In the genomic region with DNA sequence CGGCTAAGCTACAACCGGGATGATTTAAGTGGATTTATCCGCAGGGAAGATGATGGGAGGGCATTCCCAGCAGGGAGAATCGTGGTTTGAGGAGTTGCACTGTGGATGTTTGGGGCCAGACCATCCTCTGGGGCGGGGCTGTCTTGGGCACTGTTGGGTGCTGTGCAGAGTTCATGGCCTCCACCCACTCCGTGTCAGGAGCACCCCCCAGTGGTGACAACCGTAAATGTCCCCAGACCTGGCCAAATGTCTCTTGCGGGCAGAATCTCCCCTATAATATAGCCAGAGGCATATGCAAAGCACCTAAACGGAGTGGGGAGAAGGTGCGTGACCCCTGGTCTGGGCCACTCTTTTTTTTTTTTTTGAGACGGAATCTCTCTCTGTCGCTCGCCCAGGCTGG, we compare ENCODE assay signal across 9 cellular contexts. TPM values are rescaled to one million over a fixed set of nuclear protein-coding genes. Genes with fewer than 3 reads are reported as not detected.
DNase-seq lines count a peak whose midpoint lies in the region; ATAC-seq and TF ChIP-seq lines count a peak whose summit lies in the region.
"Had no signal": no experiment of that assay in that cellular context is flagged by ENCODE, and none has a peak within 500 bp of the region (broad histone marks: within the 10 kb centered on the region; RNA-seq: fewer than 3 reads in every experiment).

No MANE protein-coding gene starts in this region.

- WGBS in upper lobe of left lung, 2 donors, result 69 to 84% methylated on average over 10 to 11 of the region's 13 CpGs

- H3K27me3 Mint-ChIP-seq in naive thymus-derived CD4-positive, alpha-beta T cell, result no peaks in the 10 kb centered on the region

- peaks cover 5 to 20% (median 11%) of the 10 kb centered on the region in 7 donors for H3K4me1 Mint-ChIP-seq in naive thymus-derived CD4-positive, alpha-beta T cell

- TF ChIP-seq POLR2A in upper lobe of left lung (IDR thresholded peaks at IDR 0.05), result no peak

- H3K4me3 Mint-ChIP-seq in naive thymus-derived CD4-positive, alpha-beta T cell, result no peak overlapping the region

- H3K36me3 ChIP-seq in HEK293 (ENCODE audit: control insufficient read depth in 2 of 2, insufficient read depth in 1 of 2, low read length in 2 of 2), result peaks cover 4 to 17% of the 10 kb centered on the region in 2 experiments; a peak in 2 of 3 replicates
- H3K36me3 ChIP-seq in naive thymus-derived CD4-positive, alpha-beta T cell (ENCODE audit: control insufficient read depth in 2 of 3, insufficient read depth in 3 of 3, low read length in 3 of 3), result peaks cover 0 to 7% (median 4%) of the 10 kb centered on the region in 3 experiments
- H3K36me3 ChIP-seq in upper lobe of left lung, result peaks cover 3 to 83% (median 41%) of the 10 kb centered on the region in 4 donors

- H3K4me1 ChIP-seq in HEK293 (ENCODE audit: control insufficient read depth, insufficient read depth, low read length) (no peaks in the 10 kb centered on the region), upper lobe of left lung (peaks cover 26 to 49% (median 43%) of the 10 kb centered on the region in 4 donors)
- H3K4me1 ChIP-seq in naive thymus-derived CD4-positive, alpha-beta T cell (ENCODE audit: control insufficient read depth in 2 of 2, insufficient read depth in 2 of 2, low read length in 2 of 2), result peaks cover 4 to 5% of the 10 kb centered on the region in 2 donors

- ATAC-seq in naive thymus-derived CD4-positive, alpha-beta T cell, result peak; percentile 70
- ATAC-seq in upper lobe of left lung (ENCODE audit: low FRiP score in 2 of 2), result peak in 1 of 2 donors; percentile 60

- peaks cover 0 to 2% (median 0%) of the 10 kb centered on the region in 11 donors for H3K9me3 Mint-ChIP-seq in naive thymus-derived CD4-positive, alpha-beta T cell

- no peak overlapping the region for H3K4me3 ChIP-seq in AG04450 (ENCODE audit: low read depth, low read length)
- no peak overlapping the region for H3K4me3 ChIP-seq in HEK293 (ENCODE audit: low read depth, low read length)
- no peak overlapping the region for H3K4me3 ChIP-seq in naive thymus-derived CD4-positive, alpha-beta T cell (ENCODE audit: low read length)
- H3K4me3 ChIP-seq in upper lobe of left lung, result no peak overlapping the region

- H3K9me3 ChIP-seq in AG04450 (ENCODE audit: control insufficient read depth, insufficient read depth, low read length), result no peaks in the 10 kb centered on the region; the same call in 1 of the 2 replicates
- no peaks in the 10 kb centered on the region for H3K9me3 ChIP-seq in HEK293 (ENCODE audit: control insufficient read depth, insufficient read depth, low read depth, low read length)
- no peaks in the 10 kb centered on the region for H3K9me3 ChIP-seq in naive thymus-derived CD4-positive, alpha-beta T cell (ENCODE audit: control insufficient read depth in 2 of 3, low read length in 3 of 3)
- no peaks in the 10 kb centered on the region for H3K9me3 ChIP-seq in upper lobe of left lung

- DNase-seq in AG04450 (ENCODE audit: low read depth, low spot score) (no peak), cerebellar cortex (ENCODE audit: low spot score) (peak; percentile 36), upper lobe of left lung (peak in 1 of 2 donors; percentile 53), SW480 (ENCODE audit: low spot score) (no peak), DMS79 treated with DMSO at 0.1 percent for 48 hours (lab: John Stamatoyannopoulos, UW) (no peak)
- DNase-seq in activated CD4-positive, CD25-positive, alpha-beta regulatory T cell (lab: John Stamatoyannopoulos, UW), result peak; percentile 11 to 33 (median 18)
- DNase-seq in naive thymus-derived CD4-positive, alpha-beta T cell, result peak; percentile 29 to 58 (median 36)

- POLR2A ChIA-PET in AG04450 (lab: Yijun Ruan, JAX), result interaction anchor here (0.6 kb wide), 1 partner anchor 73 kb away, joined by 4 read pairs; no protein-coding TSS in a partner anchor
- POLR2A ChIA-PET in HEK293 (lab: Yijun Ruan, JAX), result no interaction called here
- POLR2A ChIA-PET in naive thymus-derived CD4-positive, alpha-beta T cell (lab: Charles Lee), result no interaction called here

- no peak overlapping the region for H3K27ac Mint-ChIP-seq in naive thymus-derived CD4-positive, alpha-beta T cell

- intact Hi-C loops in naive thymus-derived CD4-positive, alpha-beta T cell (cut with micrococcal nuclease), result loop anchor here in 1 of 2 donors (1.0 kb wide), 1 partner anchor 113 kb away; no protein-coding TSS in a partner anchor

- no peaks in the 10 kb centered on the region for H3K36me3 Mint-ChIP-seq in naive thymus-derived CD4-positive, alpha-beta T cell

- TF ChIP-seq CTCF in AG04450 (IDR thresholded peaks at IDR 0.05; ENCODE audit: low read depth, low read length), result peak; percentile 34
- no peak for TF ChIP-seq CTCF in HEK293 (tag by site-specific recombination; IDR thresholded peaks at IDR 0.05)
- TF ChIP-seq CTCF in upper lobe of left lung (IDR thresholded peaks at IDR 0.05), result peak in 5 of 6 experiments; percentile 34 to 57 (median 43)

- H3K27ac ChIP-seq in AG04450 (ENCODE audit: low read depth, low read length) (no peak overlapping the region), HEK293 (ENCODE audit: extremely low read depth, low read depth, low read length) (no peak overlapping the region), upper lobe of left lung (peak overlapping the region in 1 of 4 donors; percentile 16)
- H3K27ac ChIP-seq in naive thymus-derived CD4-positive, alpha-beta T cell (ENCODE audit: low read depth, low read length), result no peak overlapping the region
- H3K27ac ChIP-seq: epithelial cell of prostate had no signal

- H3K27me3 ChIP-seq in AG04450 (ENCODE audit: control insufficient read depth, insufficient read depth, low read length), result no peaks in the 10 kb centered on the region
- H3K27me3 ChIP-seq in naive thymus-derived CD4-positive, alpha-beta T cell (ENCODE audit: control insufficient read depth in 2 of 2, insufficient read depth in 2 of 2, low read length in 2 of 2), result no peaks in the 10 kb centered on the region
- no peaks in the 10 kb centered on the region for H3K27me3 ChIP-seq in upper lobe of left lung

- CTCF ChIA-PET in AG04450 (lab: Charles Lee) (interaction anchor here (1.1 kb wide), 1 partner anchor 45 kb away, joined by 8 read pairs; no protein-coding TSS in a partner anchor), HEK293 (lab: Yijun Ruan, JAX) (interaction anchor here (0.7 to 1.4 kb wide), 3 partner anchors 19 to 94 kb away, joined by 3 read pairs; no protein-coding TSS in a partner anchor)
- CTCF ChIA-PET in naive thymus-derived CD4-positive, alpha-beta T cell (lab: Charles Lee), result interaction anchor here (1.0 kb wide), 1 partner anchor 10 kb away, joined by 4 read pairs; no protein-coding TSS in a partner anchor

- TF ChIP-seq EP300 in upper lobe of left lung (IDR thresholded peaks at IDR 0.05), result no peak

TF ChIP-seq in HEK293, 187 proteins besides CTCF, POLR2A, EP300 and RAD21 (continues in another document):
- 0 out of 2 replicates have a peak, but pooled peaks have one; percentile 18 for TF ChIP-seq ZIC2 (tag by site-specific recombination; IDR thresholded peaks at IDR 0.05)
- TF ChIP-seq KLF8 (tag by site-specific recombination; IDR thresholded peaks at IDR 0.05), result 0 out of 2 replicates have a peak, but pooled peaks have one; percentile 22
- TF ChIP-seq PRDM10 (tag by site-specific recombination; IDR thresholded peaks at IDR 0.05), result 0 out of 2 replicates have a peak, but pooled peaks have one; percentile 18
- TF ChIP-seq ZNF146 (tag by site-specific recombination; IDR thresholded peaks at IDR 0.05), result no peak
- TF ChIP-seq IKZF3 (tag by site-specific recombination; IDR thresholded peaks at IDR 0.05), result 0 out of 2 replicates have a peak, but pooled peaks have one; percentile 13
- peak; percentile 25 for TF ChIP-seq ZNF654 (tag by site-specific recombination; IDR thresholded peaks at IDR 0.05; ENCODE audit: low read depth)
- no peak for TF ChIP-seq ZNF488 (tag by site-specific recombination; IDR thresholded peaks at IDR 0.05)

RNA-seq across cellular contexts. Expression of gene SMIM24, which starts 40.2 kb away (rescaled TPM):
- 0.19 TPM in 1 of 2 replicates, not detected in the other for polyA plus RNA-seq in AG04450 (2011; rRNA removed)
- not detected in 2 replicates for polyA minus RNA-seq in AG04450 (2011; rRNA and poly(A)+ RNA removed)
- total RNA-seq in naive thymus-derived CD4-positive, alpha-beta T cell, result 1 to 10 TPM in 1 of 5 experiments, under 1 TPM in 1, not detected in 3; 0.82 to 1.8 TPM
- not detected for polyA plus RNA-seq in naive thymus-derived CD4-positive, alpha-beta T cell
- total RNA-seq in upper lobe of left lung, result 1 to 10 TPM in 1 of 6 donors, not detected in 5; 1.7 TPM

RNA-seq across cellular contexts. Expression of gene SMIM44, which starts 43.2 kb away (rescaled TPM):
- not detected in 2 replicates for polyA plus RNA-seq in AG04450 (2011; rRNA removed)
- polyA minus RNA-seq in AG04450 (2011; rRNA and poly(A)+ RNA removed), result not detected in 2 replicates
- not detected for total RNA-seq in naive thymus-derived CD4-positive, alpha-beta T cell
- not detected for polyA plus RNA-seq in naive thymus-derived CD4-positive, alpha-beta T cell
- not detected for total RNA-seq in upper lobe of left lung

Comparison
In these comparisons a context has a peak if more than half of its experiments do, and no peak if none do; other contexts are left out.
1. DNase-seq: peak in activated CD4-positive, CD25-positive, alpha-beta regulatory T cell (4 of 4), cerebellar cortex (single experiment) and naive thymus-derived CD4-positive, alpha-beta T cell (9 of 9); none in AG04450 (single experiment), SW480 (single experiment) and DMS79 treated with DMSO at 0.1 percent for 48 hours (single experiment).